In the genomic region with DNA sequence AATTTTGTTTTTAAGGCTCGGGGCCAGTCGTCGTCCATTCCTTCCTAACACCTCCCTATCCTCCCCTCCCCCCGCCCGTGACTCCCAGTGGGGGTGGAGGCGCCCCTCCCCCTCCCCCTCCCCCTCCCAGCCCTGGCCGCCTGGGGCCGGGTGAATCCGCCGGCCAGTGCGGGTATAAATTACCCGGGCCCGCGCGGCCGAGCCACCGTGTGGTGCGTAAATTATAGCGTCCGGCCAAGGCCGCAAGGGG, we compare ENCODE assay signal across 8 cellular contexts. TPM values are rescaled to one million over a fixed set of nuclear protein-coding genes. Genes with fewer than 3 reads are reported as not detected.
DNase-seq lines count a peak whose midpoint lies in the region; ATAC-seq and TF ChIP-seq lines count a peak whose summit lies in the region.

No MANE protein-coding gene starts in this region.

- H3K4me3 ChIP-seq in AG04450 (ENCODE audit: low read depth, low read length) (peak overlapping the region; percentile 58), LNCaP clone FGC (ENCODE audit: low read depth, low read length) (peak overlapping the region; percentile 79), mesodermal cell (ENCODE audit: extremely low read depth, insufficient read depth, low read length, poor library complexity, severe bottlenecking) (peak overlapping the region; percentile 46)

- H3K9me3 Mint-ChIP-seq in central memory CD8-positive, alpha-beta T cell = no peaks in the 10 kb centered on the region

- H3K4me1 ChIP-seq in mesodermal cell (ENCODE audit: control insufficient read depth, insufficient read depth, low read length, poor library complexity, severe bottlenecking) = peaks cover 43% of the 10 kb centered on the region

- H3K9me3 ChIP-seq in AG04450 (ENCODE audit: control insufficient read depth, insufficient read depth, low read length) (no peaks in the 10 kb centered on the region; the same call in 1 of the 2 replicates), mesodermal cell (ENCODE audit: control insufficient read depth, low read length) (no peaks in the 10 kb centered on the region)

- no peaks in the 10 kb centered on the region for H3K36me3 ChIP-seq in mesodermal cell (ENCODE audit: control insufficient read depth, insufficient read depth, low read length)

- H3K27ac Mint-ChIP-seq in central memory CD8-positive, alpha-beta T cell (ENCODE audit: low read depth) = no peak overlapping the region

- peak overlapping the region; percentile 76 for H3K4me3 Mint-ChIP-seq in central memory CD8-positive, alpha-beta T cell

- CTCF ChIA-PET in AG04450 (lab: Charles Lee) = interaction anchor here (0.6 to 2.9 kb wide), 14 partner anchors 9 to 496 kb away, joined by 3 to 20 read pairs (median 5); no protein-coding TSS in a partner anchor

- TF ChIP-seq CTCF in AG04450 (IDR thresholded peaks at IDR 0.05; ENCODE audit: low read depth, low read length) (no peak), LNCaP clone FGC (IDR thresholded peaks at IDR 0.05; ENCODE audit: control insufficient read depth, extremely low read depth, insufficient read depth) (no peak)

- peaks cover 10% of the 10 kb centered on the region for H3K36me3 Mint-ChIP-seq in central memory CD8-positive, alpha-beta T cell (ENCODE audit: insufficient read depth)

- no peak for DNase-seq in AG04450 (ENCODE audit: low read depth, low spot score)
- DNase-seq in LNCaP clone FGC (ENCODE audit: low read depth) = no peak
- DNase-seq in central memory CD8-positive, alpha-beta T cell (ENCODE audit: low spot score in 2 of 2) = no peak
- no peak for DNase-seq in NCI-H1092 (lab: John Stamatoyannopoulos, UW)
- DNase-seq in germinal center (ENCODE audit: low spot score) = no peak
- no peak for DNase-seq in NOMO-1 treated with DMSO at 0.1 percent for 48 hours (lab: John Stamatoyannopoulos, UW; ENCODE audit: unreplicated experiment)

- H3K27ac ChIP-seq in AG04450 (ENCODE audit: low read depth, low read length) = no peak overlapping the region
- peak overlapping the region; percentile 57 for H3K27ac ChIP-seq in mesodermal cell (ENCODE audit: low read depth, low read length, severe bottlenecking)

- H3K27me3 ChIP-seq in AG04450 (ENCODE audit: control insufficient read depth, insufficient read depth, low read length) = no peaks in the 10 kb centered on the region

- no peaks in the 10 kb centered on the region for H3K27me3 Mint-ChIP-seq in central memory CD8-positive, alpha-beta T cell

- 0% methylated on average over 10 to 14 of the region's 21 CpGs for WGBS in mesodermal cell (ENCODE audit: insufficient coverage in 2 of 2), 2 experiments

- POLR2A ChIA-PET in AG04450 (lab: Yijun Ruan, JAX) = no interaction called here

- no peak for ATAC-seq in central memory CD8-positive, alpha-beta T cell (replicated peaks; ENCODE audit: extremely low read depth, poor library complexity, severe bottlenecking)
- no peak for ATAC-seq in HG02981 (IDR thresholded peaks at IDR 0.05; ENCODE audit: unreplicated experiment)

- H3K4me1 Mint-ChIP-seq in central memory CD8-positive, alpha-beta T cell = peaks cover 37% of the 10 kb centered on the region

RNA-seq across cellular contexts. Expression of gene GSE1, which starts 2.0 kb away (rescaled TPM):
- 18.2 and 21.0 TPM in 2 replicates for polyA plus RNA-seq in AG04450 (2011; rRNA removed)
- polyA minus RNA-seq in AG04450 (2011; rRNA and poly(A)+ RNA removed) = 23.7 and 24.1 TPM in 2 replicates
- polyA plus RNA-seq in mesodermal cell (2013, experiment 1 of 2) = 39.8 TPM
- polyA plus RNA-seq in mesodermal cell (2013, experiment 2 of 2) = 36.2 TPM
